ENCODE assay signal across 23 cellular contexts in genomic region chr7:151319189-151319588, GRCh38. TPM values are rescaled to one million over a fixed set of nuclear protein-coding genes. Genes with fewer than 3 reads are reported as not detected.
DNase-seq lines count a peak whose midpoint lies in the region; ATAC-seq, FAIRE-seq and TF ChIP-seq lines count a peak whose summit lies in the region.
"Had no signal": no experiment of that assay in that cellular context is flagged by ENCODE, and none has a peak within 500 bp of the region (broad histone marks: within the 10 kb centered on the region; RNA-seq: fewer than 3 reads in every experiment).

No MANE protein-coding gene starts in this region.

- H3K9me2 ChIP-seq in HCT116 (ENCODE audit: insufficient read depth) = no peaks in the 10 kb centered on the region

- no peak for DNase-seq in HCT116 (ENCODE audit: low read depth, low spot score)
- DNase-seq in GM12878 (ENCODE audit: low read depth, low spot score) = no peak
- DNase-seq in osteocyte (ENCODE audit: extremely low spot score, unreplicated experiment) = peak; percentile 8
- no peak for DNase-seq in activated gamma-delta T cell (lab: John Stamatoyannopoulos, UW)
- DNase-seq in gastrocnemius medialis = no peak
- no peak for DNase-seq in cardiac septum (ENCODE audit: low spot score)
- DNase-seq: AML-193; Caco-2; Calu3; CD4-positive, alpha-beta T cell; CD8-positive, alpha-beta T cell; DMS79 treated with DMSO at 0.1 percent for 48 hours; GF-D8 had no signal

- no peaks in the 10 kb centered on the region for H3K79me2 ChIP-seq in HCT116 (ENCODE audit: insufficient read depth, low read length)
- no peaks in the 10 kb centered on the region for H3K79me2 ChIP-seq in GM12878 (ENCODE audit: control insufficient read depth, insufficient read depth, low read length)

- H4K20me1 ChIP-seq in HCT116 (ENCODE audit: insufficient read depth) (no peaks in the 10 kb centered on the region), GM12878 (ENCODE audit: control insufficient read depth, insufficient read depth) (no peaks in the 10 kb centered on the region)
- H4K20me1 ChIP-seq: BLaER1 treated with 17β-estradiol and CSF1 and Interleukin-3, amounts not matched to agents 10 nM and 100 nM had no signal

- RAD21 ChIA-PET in HCT116 (lab: Charles Lee; ENCODE audit: low non-redundant PET in 1 of 2, low total read pairs in 2 of 2, uncharacterized antibody in 2 of 2, unreplicated experiment in 2 of 2) = no interaction called here
- RAD21 ChIA-PET in GM12878 (lab: Charles Lee; ENCODE audit: unreplicated experiment) = no interaction called here

- no peak for FAIRE-seq in GM12878 (lab: Jason Lieb, UNC)
- FAIRE-seq: A549, D721Med, G401.6, GM12892, GM18507, GM19239 had no signal

- H3K27me3 ChIP-seq in HCT116 (ENCODE audit: insufficient read depth, low read length) = no peaks in the 10 kb centered on the region
- no peaks in the 10 kb centered on the region for H3K27me3 ChIP-seq in GM12878 (replicated peaks in 1 of 2; ENCODE audit: control insufficient read depth in 2 of 2, insufficient read depth in 2 of 2, low read length in 1 of 2)
- no peaks in the 10 kb centered on the region for H3K27me3 ChIP-seq in gastrocnemius medialis
- H3K27me3 ChIP-seq: BLaER1 treated with 17β-estradiol and CSF1 and Interleukin-3, amounts not matched to agents 10 nM and 100 nM had no signal

- peaks cover 14 to 21% of the 10 kb centered on the region in 2 experiments; a peak in 3 of 4 replicates for H3K9me3 ChIP-seq in HCT116 (ENCODE audit: control insufficient read depth in 1 of 2, insufficient read depth in 1 of 2, low read depth in 1 of 2, low read length in 2 of 2)
- H3K9me3 ChIP-seq in GM12878 (replicated peaks; ENCODE audit: control insufficient read depth, insufficient read depth, low read length) = peaks cover 27% of the 10 kb centered on the region; the same call in 2 of the 3 replicates
- no peaks in the 10 kb centered on the region for H3K9me3 ChIP-seq in gastrocnemius medialis

- CTCF ChIA-PET in HCT116 (lab: Charles Lee) = no interaction called here
- CTCF ChIA-PET in GM12878 (lab: Yijun Ruan, JAX) = interaction anchor here (1.1 to 7.4 kb wide), 2 partner anchors 12 to 34 kb away, joined by 3 to 252 read pairs; no protein-coding TSS in a partner anchor

- H3K36me3 Mint-ChIP-seq in osteocyte (ENCODE audit: unreplicated experiment) = no peaks in the 10 kb centered on the region

- H3K9ac ChIP-seq in HCT116 (ENCODE audit: low read length) (no peak overlapping the region), GM12878 (ENCODE audit: control insufficient read depth, insufficient read depth, low read length) (no peak overlapping the region)
- H3K9ac ChIP-seq: BLaER1 treated with 17β-estradiol and CSF1 and Interleukin-3, amounts not matched to agents 10 nM and 100 nM had no signal

- no TSS peak for BruUV-seq in HCT116 (replicated peaks; lab: Mats Ljungman, UMichigan)
- BruUV-seq in GM12878 (replicated peaks; lab: Mats Ljungman, UMichigan) = no TSS peak

- no peaks in the 10 kb centered on the region for H3K4me1 Mint-ChIP-seq in osteocyte (ENCODE audit: unreplicated experiment)

- no peaks in the 10 kb centered on the region for H3K36me3 ChIP-seq in HCT116 (ENCODE audit: control insufficient read depth in 1 of 2, insufficient read depth in 2 of 2, low read length in 2 of 2)
- H3K36me3 ChIP-seq in GM12878 (ENCODE audit: control insufficient read depth in 2 of 2, insufficient read depth in 2 of 2, low read length in 1 of 2) = no peaks in the 10 kb centered on the region
- no peaks in the 10 kb centered on the region for H3K36me3 ChIP-seq in gastrocnemius medialis

- no peak for TF ChIP-seq POLR2A in HCT116 (IDR thresholded peaks at IDR 0.05; ENCODE audit: borderline replicate concordance, extremely low read depth, insufficient read depth, insufficient read length)
- no peak for TF ChIP-seq POLR2A in GM12878 (IDR thresholded peaks at IDR 0.05; ENCODE audit: low read depth, low read length)
- no peak for TF ChIP-seq POLR2A in gastrocnemius medialis (IDR thresholded peaks at IDR 0.05)

- no peaks in the 10 kb centered on the region for H3K4me1 ChIP-seq in HCT116 (ENCODE audit: control insufficient read depth in 1 of 2, insufficient read depth in 2 of 2, low read length in 2 of 2)
- H3K4me1 ChIP-seq in GM12878 (ENCODE audit: control insufficient read depth, insufficient read depth, low read length) = no peaks in the 10 kb centered on the region
- H3K4me1 ChIP-seq in gastrocnemius medialis = peaks cover 3 to 4% of the 10 kb centered on the region in 2 donors
- H3K4me1 ChIP-seq: A549; BLaER1 treated with 17β-estradiol and CSF1 and Interleukin-3, amounts not matched to agents 10 nM and 100 nM; Caco-2 had no signal

- TF ChIP-seq RAD21 in HCT116 (IDR thresholded peaks at IDR 0.05; ENCODE audit: low read depth) (no peak), GM12878 (IDR thresholded peaks at IDR 0.05; ENCODE audit: insufficient read depth, low read depth, low read length) (no peak)

- SMC1A ChIA-PET in GM12878 (lab: Charles Lee; ENCODE audit: uncharacterized antibody, unreplicated experiment) = interaction anchor here (6.3 kb wide), 1 partner anchor 33 kb away, joined by 152 read pairs; no protein-coding TSS in a partner anchor

- TF ChIP-seq CTCF in HCT116 (IDR thresholded peaks at IDR 0.05 in 2 of 3, conservative IDR thresholded peaks at IDR 0.05 in 1 of 3; ENCODE audit: borderline replicate concordance in 1 of 3, insufficient read depth in 1 of 3, low read depth in 2 of 3, low read length in 2 of 3) (no peak), GM12878 (IDR thresholded peaks at IDR 0.05 in 2 of 3, conservative IDR thresholded peaks at IDR 0.05 in 1 of 3; ENCODE audit: control insufficient read depth in 2 of 3, extremely low read depth in 1 of 3, insufficient read depth in 1 of 3, low read depth in 3 of 3, low read length in 3 of 3) (no peak), osteocyte (IDR thresholded peaks at IDR 0.05) (no peak), gastrocnemius medialis (IDR thresholded peaks at IDR 0.05 in 4 of 5, conservative IDR thresholded peaks at IDR 0.05 in 1 of 5) (no peak)

- no peak overlapping the region for H3K27ac ChIP-seq in HCT116 (ENCODE audit: low read depth, low read length)
- H3K27ac ChIP-seq in GM12878 (ENCODE audit: control insufficient read depth, insufficient read depth) = no peak overlapping the region
- H3K27ac ChIP-seq in gastrocnemius medialis = no peak overlapping the region
- H3K27ac ChIP-seq: 22Rv1; A549; BLaER1 treated with 17β-estradiol and CSF1 and Interleukin-3, amounts not matched to agents 10 nM and 100 nM; C4-2B had no signal

- POLR2A ChIA-PET in HCT116 (lab: Charles Lee) = no interaction called here
- POLR2A ChIA-PET in GM12878 (lab: Charles Lee) = no interaction called here

- intact Hi-C loops in HCT116 (cut with micrococcal nuclease) = loop anchor here (10.0 kb wide), 1 partner anchor 436 kb away; no protein-coding TSS in a partner anchor
- intact Hi-C loops in GM12878 (cut with micrococcal nuclease; ENCODE audit: unreplicated experiment) = loop anchor here (5.0 kb wide), 1 partner anchor 438 kb away; no protein-coding TSS in a partner anchor
- intact Hi-C loops in gastrocnemius medialis (cut with DNase I; ENCODE audit: low total_unique reads) = loop anchor here (5.0 kb wide), 1 partner anchor 128 kb away; no protein-coding TSS in a partner anchor
- intact Hi-C loops in cardiac septum (cut with DNase I) = loop anchor here (5.0 kb wide), 1 partner anchor 138 kb away; no protein-coding TSS in a partner anchor

- H3K27ac Mint-ChIP-seq in osteocyte (ENCODE audit: unreplicated experiment) = no peak overlapping the region
- H3K27ac Mint-ChIP-seq: B cell; CD4-positive, alpha-beta T cell; CD8-positive, alpha-beta T cell had no signal

- no peak overlapping the region for H3K4me3 Mint-ChIP-seq in osteocyte (ENCODE audit: unreplicated experiment)
- H3K4me3 Mint-ChIP-seq: B cell; CD4-positive, alpha-beta T cell; CD8-positive, alpha-beta T cell had no signal

- no peak overlapping the region for H3K4me3 ChIP-seq in HCT116 (replicated peaks in 1 of 2; ENCODE audit: low read depth in 1 of 2, low read length in 2 of 2)
- no peak overlapping the region for H3K4me3 ChIP-seq in GM12878
- H3K4me3 ChIP-seq in gastrocnemius medialis = no peak overlapping the region
- H3K4me3 ChIP-seq: A549; BLaER1 treated with 17β-estradiol and CSF1 and Interleukin-3, amounts not matched to agents 10 nM and 100 nM had no signal

- H2AFZ ChIP-seq in HCT116 (ENCODE audit: low read depth, low read length, poor library complexity, severe bottlenecking) = no peak overlapping the region
- H2AFZ ChIP-seq in GM12878 (ENCODE audit: control insufficient read depth, low read depth, low read length) = no peak overlapping the region

- no peak for ATAC-seq in HCT116
- ATAC-seq in GM12878 = no peak
- ATAC-seq in gastrocnemius medialis = no peak
- ATAC-seq: A549; CD8-positive, alpha-beta T cell had no signal

- H3K27me3 Mint-ChIP-seq in osteocyte (ENCODE audit: unreplicated experiment) = peaks cover 28% of the 10 kb centered on the region
- H3K27me3 Mint-ChIP-seq: B cell; CD4-positive, alpha-beta T cell had no signal

- in situ Hi-C loops in GM12878 (cut with MboI) = loop anchor here (5.0 kb wide), 1 partner anchor 33 kb away; no protein-coding TSS in a partner anchor
- in situ Hi-C loops in gastrocnemius medialis (cut with MboI; ENCODE audit: low sequenced_read_pairs in 4 of 4) = loop anchor here in 2 of 4 donors (5.0 kb wide), 1 partner anchor 33 kb away; no protein-coding TSS in a partner anchor

- no peak for TF ChIP-seq EP300 in GM12878 (IDR thresholded peaks at IDR 0.05; ENCODE audit: borderline replicate concordance in 1 of 2, control insufficient read depth in 1 of 2, low read depth in 2 of 2, low read length in 2 of 2)

- 25% methylated on average over 2 of the region's 2 CpGs for WGBS in GM12878 (ENCODE audit: insufficient coverage, insufficient replicate concordance, low lambda C conversion rate, missing lambda C conversion rate)

- no peak overlapping the region for H3K4me2 ChIP-seq in HCT116 (ENCODE audit: low read length)
- no peak overlapping the region for H3K4me2 ChIP-seq in GM12878 (ENCODE audit: control insufficient read depth, insufficient read depth)
- H3K4me2 ChIP-seq: A549; BLaER1 treated with 17β-estradiol and CSF1 and Interleukin-3, amounts not matched to agents 10 nM and 100 nM had no signal

- peaks cover 12% of the 10 kb centered on the region for H3K9me3 Mint-ChIP-seq in osteocyte (ENCODE audit: unreplicated experiment)
- H3K9me3 Mint-ChIP-seq: CD4-positive, alpha-beta T cell had no signal

RNA-seq across cellular contexts. Expression of gene NUB1, which starts 22.4 kb away (rescaled TPM):
- total RNA-seq in HCT116 (2021; ENCODE audit: unreplicated experiment) (44.0 TPM), GM12878 (2014; rRNA removed) (42.3 and 49.5 TPM in 2 replicates), GM12878 (2014; rRNA removed; fragmentation: Illumina TruSeq; extraction: Trizol) (64.0 and 65.6 TPM in 2 replicates), GM12878 (2021) (37.1 and 37.5 TPM in 2 replicates), osteocyte (61.7 and 63.0 TPM in 2 replicates), gastrocnemius medialis (10 to 100 TPM; 45.3 to 59.0 (median 49.7) TPM), cardiac septum (32.6 TPM)
- 25.6 and 26.7 TPM in 2 replicates for polyA plus RNA-seq in HCT116 (2012)
- total RNA-seq in GM12878 (2013; cell fraction: nucleolus; rRNA removed) = 88.2 and 88.7 TPM in 2 replicates
- polyA plus RNA-seq in GM12878 (2011; ENCODE audit: low read depth) = 26.5 TPM
- polyA plus RNA-seq in GM12878 (2011; rRNA removed) (58.0 and 106 TPM in 2 replicates), GM12878 (2014; fragmentation: Illumina TruSeq; extraction: Trizol) (102 and 177 TPM in 2 replicates), GM12878 (2014; fragmentation: Nextera tagmentation; extraction: Ambion mirVana) (10 to 100 TPM; 24.1 to 28.8 TPM), GM12878 (2014; rRNA removed) (37.4 and 49.1 TPM in 2 replicates), GM12878 (2016; fragmentation: Nextera tagmentation; extraction: Ambion mirVana) (10 to 100 TPM; 48.9 to 54.4 TPM)
- 36.1 and 36.7 TPM in 2 replicates for polyA plus RNA-seq in GM12878 (2011; cell fraction: cytosol; rRNA removed)
- 49.8 and 60.9 TPM in 2 replicates for polyA plus RNA-seq in GM12878 (2011; cell fraction: nucleus; rRNA removed)
- polyA plus RNA-seq in GM12878 (2012) = 36.2 and 57.3 TPM in 2 replicates
- 31.6 and 38.5 TPM in 2 replicates for polyA minus RNA-seq in GM12878 (2011; rRNA and poly(A)+ RNA removed)
- polyA minus RNA-seq in GM12878 (2011; cell fraction: cytosol; rRNA and poly(A)+ RNA removed) = 12.8 and 16.1 TPM in 2 replicates
- polyA minus RNA-seq in GM12878 (2011; cell fraction: nucleus; rRNA and poly(A)+ RNA removed) = 16.8 and 26.8 TPM in 2 replicates

Comparison
In these comparisons a context has a peak if more than half of its experiments do, and no peak if none do; other contexts are left out.
1. Of the 18 proteins assayed by ChIP-seq in both GM12878 and HCT116: peak only in GM12878: none; only in HCT116: CBX3; in both: none; in neither: 17.